In the genomic region with DNA sequence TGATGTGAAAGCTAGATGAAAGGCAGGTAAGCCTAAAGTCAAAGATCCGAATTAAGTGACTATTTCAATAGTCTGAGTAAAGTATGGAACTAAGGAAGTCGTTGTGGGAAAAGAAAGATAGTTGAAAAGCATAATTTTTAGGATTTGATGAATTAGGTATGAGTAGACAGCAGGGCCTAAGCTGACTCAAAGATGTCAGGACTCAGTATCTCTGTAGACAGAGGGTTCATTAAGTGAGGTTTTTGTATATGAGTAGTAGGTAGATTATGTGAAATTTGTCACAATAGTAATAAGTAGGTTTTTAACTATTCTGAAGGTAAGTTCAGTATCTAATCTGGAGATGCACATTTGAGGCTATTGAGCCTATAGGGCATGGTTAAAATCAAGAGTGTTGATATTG, we compare ENCODE assay signal across 31 cellular contexts.
"Had no signal": no experiment of that assay in that cellular context is flagged by ENCODE, and none has a peak within 500 bp of the region (broad histone marks: within the 10 kb centered on the region; RNA-seq: fewer than 3 reads in every experiment).

No MANE protein-coding gene starts in this region.

- DNase-seq: activated CD4-positive, alpha-beta T cell treated with anti-CD3 and anti-CD28 coated beads for 36 hours; activated CD4-positive, alpha-beta T cell treated with anti-CD3 and anti-CD28 coated beads, Interleukin-2, amount 10 ng/mL, durations not matched to agents 7 days and 5 days; activated CD4-positive, alpha-beta T cell treated with anti-CD3 and anti-CD28 coated beads, Interleukin-2, amount 50 U/mL, for 48 hours; activated CD8-positive, alpha-beta T cell treated with anti-CD3 and anti-CD28 coated beads, Interleukin-2, amount 10 ng/mL, durations not matched to agents 7 days and 5 days; activated gamma-delta T cell treated with Interleukin-2 at 50 U/mL for 16 hours; activated naive CD4-positive, alpha-beta T cell treated with anti-CD3 and anti-CD28 coated beads, Interleukin-2, amount 10 ng/mL, durations not matched to agents 7 days and 5 days; activated naive CD8-positive, alpha-beta T cell treated with anti-CD3 and anti-CD28 coated beads, Interleukin-2, amount 50 U/mL, for 24 hours; activated T-cell treated with anti-CD3 and anti-CD28 coated beads, Interleukin-2, amount 50 U/mL, for 24 hours; anterior cingulate cortex; brain microvascular endothelial cell; MM.1S; MV-4-11; NCI-H1092; NCI-H1417; NCI-H146; NCI-H187; NCI-H2029 treated with DMSO at 0.1 percent for 48 hours; NCI-H2107; NCI-H2171; NCI-H510A; NCI-H526; NCI-H748 treated with DMSO at 0.1 percent for 48 hours; NK-92 treated with Interleukin-12 subunit alpha and Interleukin-12 subunit beta, amount 100 ng/mL, for 24 hours; Right ventricle myocardium superior had no signal

- H3K27ac Mint-ChIP-seq: activated CD4-positive, alpha-beta T cell treated with anti-CD3 and anti-CD28 coated beads for 36 hours; activated CD4-positive, alpha-beta T cell treated with anti-CD3 and anti-CD28 coated beads, Interleukin-2, amount 10 ng/mL, durations not matched to agents 7 days and 5 days; activated CD8-positive, alpha-beta T cell treated with anti-CD3 and anti-CD28 coated beads, Interleukin-2, amount 10 ng/mL, durations not matched to agents 7 days and 5 days; activated naive CD4-positive, alpha-beta T cell treated with anti-CD3 and anti-CD28 coated beads, Interleukin-2, amount 10 ng/mL, durations not matched to agents 7 days and 5 days; activated naive CD8-positive, alpha-beta T cell; activated naive CD8-positive, alpha-beta T cell treated with anti-CD3 and anti-CD28 coated beads, Interleukin-2, amount 50 U/mL, for 24 hours; activated T-cell treated with anti-CD3 and anti-CD28 coated beads, Interleukin-2, amount 50 U/mL, for 24 hours; T-helper 1 cell treated with Interleukin-12 subunit alpha and Interleukin-12 subunit beta and Interleukin-4 antibody, amounts not matched to agents 30 μg/mL and 1 μg/mL, for 36 hours; T-helper 2 cell treated with Interferon-gamma antibody and Interleukin-4, amounts not matched to agents 5 μg/mL and 100 μg/mL, for 36 hours; WTC11 had no signal

- H3K4me1 Mint-ChIP-seq: activated CD4-positive, alpha-beta T cell treated with anti-CD3 and anti-CD28 coated beads for 36 hours; activated CD4-positive, alpha-beta T cell treated with anti-CD3 and anti-CD28 coated beads, Interleukin-2, amount 10 ng/mL, durations not matched to agents 7 days and 5 days; activated naive CD4-positive, alpha-beta T cell treated with anti-CD3 and anti-CD28 coated beads, Interleukin-2, amount 10 ng/mL, durations not matched to agents 7 days and 5 days; activated naive CD8-positive, alpha-beta T cell treated with anti-CD3 and anti-CD28 coated beads, Interleukin-2, amount 50 U/mL, for 24 hours; central memory CD8-positive, alpha-beta T cell had no signal

- H3K9me3 Mint-ChIP-seq: activated CD4-positive, alpha-beta T cell treated with anti-CD3 and anti-CD28 coated beads, Interleukin-2, amount 10 ng/mL, durations not matched to agents 7 days and 5 days; activated naive CD4-positive, alpha-beta T cell treated with anti-CD3 and anti-CD28 coated beads, Interleukin-2, amount 10 ng/mL, durations not matched to agents 7 days and 5 days; activated naive CD8-positive, alpha-beta T cell treated with anti-CD3 and anti-CD28 coated beads, Interleukin-2, amount 50 U/mL, for 24 hours; T-helper 1 cell treated with Interleukin-12 subunit alpha and Interleukin-12 subunit beta and Interleukin-4 antibody, amounts not matched to agents 30 μg/mL and 1 μg/mL, for 36 hours; T-helper 2 cell treated with Interferon-gamma antibody and Interleukin-4, amounts not matched to agents 5 μg/mL and 100 μg/mL, for 36 hours; WTC11 had no signal

- H3K27me3 Mint-ChIP-seq: activated CD4-positive, alpha-beta T cell treated with anti-CD3 and anti-CD28 coated beads for 36 hours; activated CD4-positive, alpha-beta T cell treated with anti-CD3 and anti-CD28 coated beads, Interleukin-2, amount 10 ng/mL, durations not matched to agents 7 days and 5 days; activated naive CD4-positive, alpha-beta T cell treated with anti-CD3 and anti-CD28 coated beads, Interleukin-2, amount 10 ng/mL, durations not matched to agents 7 days and 5 days; activated naive CD8-positive, alpha-beta T cell; activated naive CD8-positive, alpha-beta T cell treated with anti-CD3 and anti-CD28 coated beads, Interleukin-2, amount 50 U/mL, for 24 hours; activated T-cell treated with anti-CD3 and anti-CD28 coated beads, Interleukin-2, amount 50 U/mL, for 24 hours; central memory CD8-positive, alpha-beta T cell had no signal

- H3K36me3 Mint-ChIP-seq: activated naive CD4-positive, alpha-beta T cell treated with anti-CD3 and anti-CD28 coated beads, Interleukin-2, amount 10 ng/mL, durations not matched to agents 7 days and 5 days; activated naive CD8-positive, alpha-beta T cell; WTC11 had no signal

- H3K36me3 ChIP-seq: brain microvascular endothelial cell, cardiac muscle cell had no signal

- ATAC-seq: activated CD4-positive, alpha-beta T cell treated with anti-CD3 and anti-CD28 coated beads for 36 hours; activated CD4-positive, CD25-positive, alpha-beta regulatory T cell treated with anti-CD3 and anti-CD28 coated beads, Interleukin-2, amount 50 U/mL, for 24 hours; activated CD8-positive, alpha-beta T cell treated with anti-CD3 and anti-CD28 coated beads, Interleukin-2, amount 10 ng/mL, durations not matched to agents 7 days and 5 days; activated naive CD8-positive, alpha-beta T cell treated with anti-CD3 and anti-CD28 coated beads, Interleukin-2, amount 50 U/mL, for 24 hours; WTC11 had no signal

- H3K27ac ChIP-seq: brain microvascular endothelial cell, cardiac muscle cell had no signal

- H3K27me3 ChIP-seq: brain microvascular endothelial cell, cardiac muscle cell had no signal

- H3K4me3 ChIP-seq: cardiac muscle cell had no signal

- H3K4me3 Mint-ChIP-seq: activated CD4-positive, alpha-beta T cell treated with anti-CD3 and anti-CD28 coated beads for 36 hours; activated CD4-positive, alpha-beta T cell treated with anti-CD3 and anti-CD28 coated beads, Interleukin-2, amount 10 ng/mL, durations not matched to agents 7 days and 5 days; activated CD8-positive, alpha-beta T cell treated with anti-CD3 and anti-CD28 coated beads, Interleukin-2, amount 10 ng/mL, durations not matched to agents 7 days and 5 days; activated naive CD4-positive, alpha-beta T cell treated with anti-CD3 and anti-CD28 coated beads, Interleukin-2, amount 10 ng/mL, durations not matched to agents 7 days and 5 days; activated naive CD8-positive, alpha-beta T cell; activated naive CD8-positive, alpha-beta T cell treated with anti-CD3 and anti-CD28 coated beads, Interleukin-2, amount 50 U/mL, for 24 hours; activated T-cell treated with anti-CD3 and anti-CD28 coated beads, Interleukin-2, amount 50 U/mL, for 24 hours; central memory CD8-positive, alpha-beta T cell; T-helper 1 cell treated with Interleukin-12 subunit alpha and Interleukin-12 subunit beta and Interleukin-4 antibody, amounts not matched to agents 30 μg/mL and 1 μg/mL, for 36 hours; T-helper 2 cell treated with Interferon-gamma antibody and Interleukin-4, amounts not matched to agents 5 μg/mL and 100 μg/mL, for 36 hours; WTC11 had no signal
